Comparison of ENCODE assay signal across 9 cellular contexts in the genomic region with DNA sequence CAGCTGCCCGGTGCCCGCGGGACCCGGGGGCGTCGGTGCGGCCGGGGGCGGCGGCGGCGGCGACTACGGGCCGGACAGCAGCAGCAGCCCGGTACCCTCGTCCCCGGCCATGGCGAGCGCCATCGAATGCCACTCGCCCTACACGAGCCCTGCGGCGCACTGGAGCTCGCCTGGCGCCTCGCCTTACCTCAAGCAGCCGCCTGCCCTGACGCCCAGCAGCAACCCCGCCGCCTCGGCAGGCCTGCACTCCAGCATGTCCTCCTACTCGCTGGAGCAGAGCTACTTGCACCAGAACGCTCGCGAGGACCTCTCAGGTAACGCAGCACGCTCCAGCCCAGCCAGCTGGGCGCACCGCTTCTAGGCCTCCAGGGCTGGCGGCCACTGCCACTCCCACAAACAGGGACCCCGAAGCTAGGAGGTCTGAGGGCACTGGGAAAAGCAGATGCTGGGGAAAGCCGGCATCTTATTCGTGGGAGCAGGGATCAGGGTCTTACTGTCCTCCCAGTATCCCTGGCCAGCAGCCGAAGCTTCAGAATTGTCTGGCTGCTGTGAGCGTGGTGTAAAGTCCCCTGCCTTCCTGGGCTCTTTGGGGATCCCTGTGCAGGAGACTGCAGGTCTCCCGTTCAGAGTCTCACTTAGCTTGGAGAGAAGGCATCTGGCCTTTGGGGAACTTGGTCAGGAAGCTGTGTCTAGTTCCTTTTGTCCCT. TPM values are rescaled to one million over a fixed set of nuclear protein-coding genes. Genes with fewer than 3 reads are reported as not detected.
DNase-seq lines count a peak whose midpoint lies in the region; ATAC-seq and TF ChIP-seq lines count a peak whose summit lies in the region.
"Had no signal": no experiment of that assay in that cellular context is flagged by ENCODE, and none has a peak within 500 bp of the region (broad histone marks: within the 10 kb centered on the region; RNA-seq: fewer than 3 reads in every experiment).

No MANE protein-coding gene starts in this region.

- TF ChIP-seq POLR2A in ovary (IDR thresholded peaks at IDR 0.05) (no peak), lower leg skin (IDR thresholded peaks at IDR 0.05) (no peak)

- peak; percentile 19 for ATAC-seq in stimulated activated naive CD8-positive, alpha-beta T cell treated with anti-CD3 and anti-CD28 coated beads, Interleukin-15, amount 100 ng/mL, for 72 hours
- ATAC-seq in stimulated activated naive CD8-positive, alpha-beta T cell treated with anti-CD3 and anti-CD28 coated beads, Interleukin-15, Interleukin-2, amounts not matched to agents 100 U/mL and 50 U/mL, for 24 hours: no peak
- ATAC-seq in GM21515 (IDR thresholded peaks at IDR 0.05; ENCODE audit: unreplicated experiment) (no peak), HG02678 (IDR thresholded peaks at IDR 0.05; ENCODE audit: unreplicated experiment) (no peak)

- 2 to 5% (median 4%) methylated on average over 18 to 48 of the region's 48 CpGs for WGBS in ovary, 3 donors
- 6 to 12% methylated on average over 20 to 47 of the region's 48 CpGs for WGBS in lower leg skin, 2 donors

- H3K4me1 Mint-ChIP-seq in stimulated activated naive CD8-positive, alpha-beta T cell treated with anti-CD3 and anti-CD28 coated beads, Interleukin-15, amount 100 ng/mL, for 72 hours: peaks cover 33% of the 10 kb centered on the region

- H3K4me3 Mint-ChIP-seq in stimulated activated naive CD8-positive, alpha-beta T cell treated with anti-CD3 and anti-CD28 coated beads, Interleukin-15, amount 100 ng/mL, for 72 hours: peak overlapping the region; percentile 38 to 64

- peak overlapping the region; percentile 62 for H3K9ac ChIP-seq in mucosa of stomach (ENCODE audit: low read length)

- peaks cover 98% of the 10 kb centered on the region for H3K27me3 Mint-ChIP-seq in stimulated activated naive CD8-positive, alpha-beta T cell treated with anti-CD3 and anti-CD28 coated beads, Interleukin-15, amount 100 ng/mL, for 72 hours

- H3K4me1 ChIP-seq in mucosa of stomach (ENCODE audit: control insufficient read depth, insufficient read depth, low read length): peaks cover 13% of the 10 kb centered on the region
- H3K4me1 ChIP-seq in ovary (ENCODE audit: insufficient read depth): peaks cover 6% of the 10 kb centered on the region

- H3K27ac Mint-ChIP-seq in stimulated activated naive CD8-positive, alpha-beta T cell treated with anti-CD3 and anti-CD28 coated beads, Interleukin-15, amount 100 ng/mL, for 72 hours: peak overlapping the region in 1 of 2 donors; percentile 34

- peaks cover 89% of the 10 kb centered on the region for H3K27me3 ChIP-seq in mucosa of stomach (ENCODE audit: control insufficient read depth, insufficient read depth, low read length)
- no peaks in the 10 kb centered on the region for H3K27me3 ChIP-seq in ovary

- TF ChIP-seq EP300 in ovary (IDR thresholded peaks at IDR 0.05): no peak

- intact Hi-C loops in ovary (cut with DNase I): loop anchor here in 3 of 4 donors (10.0 kb wide), 1 partner anchor 796 kb away; no protein-coding TSS in a partner anchor
- intact Hi-C loops in lower leg skin (cut with DNase I; ENCODE audit: low total_unique reads): loop anchor here (10.0 kb wide), 1 partner anchor 796 kb away; no protein-coding TSS in a partner anchor

- no peak overlapping the region for H3K27ac ChIP-seq in ovary

- H3K9me3 ChIP-seq in mucosa of stomach (ENCODE audit: control insufficient read depth, low read length) (no peaks in the 10 kb centered on the region), ovary (no peaks in the 10 kb centered on the region)

- no peak for DNase-seq in stimulated activated naive CD8-positive, alpha-beta T cell treated with anti-CD3 and anti-CD28 coated beads, Interleukin-15, amount 100 ng/mL, for 72 hours
- DNase-seq in stimulated activated naive CD8-positive, alpha-beta T cell treated with anti-CD3 and anti-CD28 coated beads, Interleukin-15, Interleukin-2, amounts not matched to agents 100 U/mL and 50 U/mL, for 24 hours: no peak
- DNase-seq in choroid plexus epithelial cell (ENCODE audit: low read depth): peak; percentile 68
- DNase-seq in ovary: no peak
- DNase-seq in lower leg skin (ENCODE audit: low spot score in 2 of 2): no peak

- peak overlapping the region; percentile 71 for H3K4me3 ChIP-seq in choroid plexus epithelial cell (ENCODE audit: low read depth, low read length)
- H3K4me3 ChIP-seq in mucosa of stomach (ENCODE audit: low read length): no peak overlapping the region
- H3K4me3 ChIP-seq in ovary: no peak overlapping the region
- no peak overlapping the region for H3K4me3 ChIP-seq in lower leg skin (ENCODE audit: low read depth, poor library complexity, severe bottlenecking)

- H3K36me3 ChIP-seq in mucosa of stomach (ENCODE audit: control insufficient read depth, insufficient read depth, low read length) (no peaks in the 10 kb centered on the region), ovary (no peaks in the 10 kb centered on the region)

- no peaks in the 10 kb centered on the region for H3K9me3 Mint-ChIP-seq in stimulated activated naive CD8-positive, alpha-beta T cell treated with anti-CD3 and anti-CD28 coated beads, Interleukin-15, amount 100 ng/mL, for 72 hours

- TF ChIP-seq CTCF in choroid plexus epithelial cell (conservative IDR thresholded peaks at IDR 0.05; ENCODE audit: low read depth, low read length) (no peak), ovary (IDR thresholded peaks at IDR 0.05) (no peak), lower leg skin (IDR thresholded peaks at IDR 0.05) (no peak)

RNA-seq across cellular contexts. Expression of gene FOXF2, which starts 1.6 kb away (rescaled TPM):
- total RNA-seq in ovary (under 1 TPM in 2 of 7 donors, not detected in 5; 0.10 to 0.12 TPM), lower leg skin (1 to 10 TPM in 1 of 4 donors, under 1 TPM in 3; 0.59 to 1.4 (median 0.77) TPM)
- under 1 TPM; 0.05 to 0.18 TPM for polyA plus RNA-seq in ovary
- total RNA-seq: bronchial epithelial cell had no signal
